Comparison of ENCODE assay signal across 11 cellular contexts in genomic region chr3:100471436-100471835, GRCh38.
"Had no signal": no experiment of that assay in that cellular context is flagged by ENCODE, and none has a peak within 500 bp of the region (broad histone marks: within the 10 kb centered on the region; RNA-seq: fewer than 3 reads in every experiment).

No MANE protein-coding gene starts in this region.

- H3K36me3 ChIP-seq: HAP-1 had no signal

- DNase-seq: GM23248, GOT3, H7, H9, HCEC 1CT, HFFc6 had no signal

- H3K9me3 ChIP-seq: HAP-1 had no signal

- H3K4me3 ChIP-seq: GM23248, GM23338, HAP-1 had no signal

- H3K27ac ChIP-seq: GM23248 had no signal

- ATAC-seq: GM23338, HCT116 had no signal

- FAIRE-seq: H1, H54 had no signal

- H3K4me1 ChIP-seq: HAP-1 had no signal
